In genomic region chr21:19326581-19327319, GRCh38 we compare ENCODE assay signal across 27 cellular contexts.
"Had no signal": no experiment of that assay in that cellular context is flagged by ENCODE, and none has a peak within 500 bp of the region (broad histone marks: within the 10 kb centered on the region; RNA-seq: fewer than 3 reads in every experiment).

No MANE protein-coding gene starts in this region.

- H3K4me3 ChIP-seq: K562, PC-9 had no signal

- DNase-seq: activated CD4-positive, alpha-beta T cell treated with anti-CD3 and anti-CD28 coated beads, Interleukin-2, amount 10 ng/mL, durations not matched to agents 24 days and 14 days; activated CD4-positive, alpha-beta T cell treated with anti-CD3 and anti-CD28 coated beads, Interleukin-2, amount 50 U/mL, for 4 hours; activated CD8-positive, alpha-beta T cell treated with anti-CD3 and anti-CD28 coated beads for 36 hours; activated effector memory CD4-positive, alpha-beta T cell treated with anti-CD3 and anti-CD28 coated beads, Interleukin-2, amount 50 U/mL, for 16 hours; activated naive CD4-positive, alpha-beta T cell; activated naive CD4-positive, alpha-beta T cell treated with anti-CD3 and anti-CD28 coated beads, Interleukin-2, amount 50 U/mL, for 16 hours; activated naive CD8-positive, alpha-beta T cell treated with anti-CD3 and anti-CD28 coated beads for 36 hours; activated T-cell treated with anti-CD3 and anti-CD28 coated beads, Interleukin-2, amount 50 U/mL, for 1 hour; activated T-cell treated with anti-CD3 and anti-CD28 coated beads, Interleukin-2, amount 50 U/mL, for 72 hours; amniotic stem cell; aorta; brain microvascular endothelial cell; central memory CD4-positive, alpha-beta T cell; NCI-H1092 treated with DMSO at 0.1 percent for 48 hours; NCI-H1417 treated with DMSO at 0.1 percent for 48 hours; NCI-H1930; NCI-H2081 treated with DMSO at 0.1 percent for 48 hours; NCI-H226; NCI-H446 treated with DMSO at 0.1 percent for 48 hours; NCI-H524 treated with DMSO at 0.1 percent for 48 hours; NK-92 treated with Interleukin-12 subunit alpha and Interleukin-12 subunit beta, amount 100 ng/mL, for 24 hours; PC-9; SIG-M5 had no signal

- H3K36me3 ChIP-seq: brain microvascular endothelial cell had no signal

- H3K9me3 Mint-ChIP-seq: activated CD4-positive, alpha-beta T cell treated with anti-CD3 and anti-CD28 coated beads, Interleukin-2, amount 10 ng/mL, durations not matched to agents 24 days and 14 days had no signal

- H3K4me3 Mint-ChIP-seq: activated CD4-positive, alpha-beta T cell treated with anti-CD3 and anti-CD28 coated beads, Interleukin-2, amount 10 ng/mL, durations not matched to agents 24 days and 14 days; activated CD8-positive, alpha-beta T cell treated with anti-CD3 and anti-CD28 coated beads for 36 hours; activated naive CD8-positive, alpha-beta T cell treated with anti-CD3 and anti-CD28 coated beads for 36 hours; activated T-cell treated with anti-CD3 and anti-CD28 coated beads, Interleukin-2, amount 50 U/mL, for 72 hours; activated T-helper 17 cell treated with anti-CD3 and anti-CD28 coated beads, Interleukin-2, amount 50 U/mL, for 72 hours had no signal

- H3K36me3 Mint-ChIP-seq: activated naive CD8-positive, alpha-beta T cell treated with anti-CD3 and anti-CD28 coated beads for 36 hours had no signal

- H3K27ac Mint-ChIP-seq: activated CD4-positive, alpha-beta T cell treated with anti-CD3 and anti-CD28 coated beads, Interleukin-2, amount 10 ng/mL, durations not matched to agents 24 days and 14 days; activated CD8-positive, alpha-beta T cell treated with anti-CD3 and anti-CD28 coated beads for 36 hours; activated naive CD8-positive, alpha-beta T cell treated with anti-CD3 and anti-CD28 coated beads for 36 hours; activated T-cell treated with anti-CD3 and anti-CD28 coated beads, Interleukin-2, amount 50 U/mL, for 72 hours; activated T-helper 17 cell treated with anti-CD3 and anti-CD28 coated beads, Interleukin-2, amount 50 U/mL, for 72 hours had no signal

- H3K27me3 ChIP-seq: brain microvascular endothelial cell had no signal

- H3K4me1 Mint-ChIP-seq: activated CD4-positive, alpha-beta T cell treated with anti-CD3 and anti-CD28 coated beads, Interleukin-2, amount 10 ng/mL, durations not matched to agents 24 days and 14 days; activated naive CD8-positive, alpha-beta T cell treated with anti-CD3 and anti-CD28 coated beads for 36 hours; activated T-helper 17 cell treated with anti-CD3 and anti-CD28 coated beads, Interleukin-2, amount 50 U/mL, for 72 hours had no signal

- H3K27me3 Mint-ChIP-seq: activated CD4-positive, alpha-beta T cell treated with anti-CD3 and anti-CD28 coated beads, Interleukin-2, amount 10 ng/mL, durations not matched to agents 24 days and 14 days; activated CD8-positive, alpha-beta T cell treated with anti-CD3 and anti-CD28 coated beads for 36 hours; activated naive CD8-positive, alpha-beta T cell treated with anti-CD3 and anti-CD28 coated beads for 36 hours; activated T-helper 17 cell treated with anti-CD3 and anti-CD28 coated beads, Interleukin-2, amount 50 U/mL, for 72 hours had no signal

- H3K4me2 ChIP-seq: PC-9 had no signal

- ATAC-seq: activated CD8-positive, alpha-beta T cell treated with anti-CD3 and anti-CD28 coated beads for 36 hours; activated T-cell treated with anti-CD3 and anti-CD28 coated beads, Interleukin-2, amount 50 U/mL, for 72 hours; activated T-helper 17 cell treated with anti-CD3 and anti-CD28 coated beads, Interleukin-2, amount 50 U/mL, for 72 hours; K562; Right ventricle myocardium inferior had no signal

- H3K27ac ChIP-seq: brain microvascular endothelial cell, PC-9, RWPE1 had no signal

- H2AFZ ChIP-seq: PC-9 had no signal
